In genomic region chr10:3486346-3487065, GRCh38 we compare ENCODE assay signal across 11 cellular contexts.
A peak's percentile ranks its signal among the peaks of the same experiment; 100 is the strongest.
DNase-seq lines count a peak whose midpoint lies in the region; ATAC-seq and TF ChIP-seq lines count a peak whose summit lies in the region.
"Had no signal": no experiment of that assay in that cellular context is flagged by ENCODE, and none has a peak within 500 bp of the region (broad histone marks: within the 10 kb centered on the region; RNA-seq: fewer than 3 reads in every experiment).

No MANE protein-coding gene starts in this region.

- no peak overlapping the region for H2BK5ac ChIP-seq in H9 (ENCODE audit: insufficient read length, low read length)

- H2AFZ ChIP-seq in H9 (ENCODE audit: low read length) = no peak overlapping the region

- H3K27ac Mint-ChIP-seq in H9 = peak overlapping the region; percentile 40 to 91 (median 70); a peak in 3 of 7 replicates
- no peak overlapping the region for H3K27ac Mint-ChIP-seq in activated naive CD4-positive, alpha-beta T cell treated with anti-CD3 and anti-CD28 coated beads, Interleukin-2, amount 50 U/mL, for 72 hours
- no peak overlapping the region for H3K27ac Mint-ChIP-seq in activated CD4-positive, alpha-beta T cell treated with anti-CD3 and anti-CD28 coated beads, Interleukin-2, amount 10 ng/mL, durations not matched to agents 24 days and 14 days

- H3K23ac ChIP-seq in H9 (ENCODE audit: insufficient read length, low read depth, low read length) = no peak overlapping the region

- H3K18ac ChIP-seq in H9 (ENCODE audit: insufficient read length, low read depth, low read length) = peak overlapping the region; percentile 9

- H3K4me1 Mint-ChIP-seq in H9 = peaks cover 31 to 38% of the 10 kb centered on the region in 2 experiments
- peaks cover 20% of the 10 kb centered on the region for H3K4me1 Mint-ChIP-seq in activated CD4-positive, alpha-beta T cell treated with anti-CD3 and anti-CD28 coated beads, Interleukin-2, amount 10 ng/mL, durations not matched to agents 24 days and 14 days

- H3K27ac ChIP-seq in H9 (ENCODE audit: insufficient read length, low read depth, low read length) (no peak overlapping the region), Peyer's patch (no peak overlapping the region), prostate gland (peak overlapping the region; percentile 16 to 50)
- H3K27ac ChIP-seq: cardiac muscle cell had no signal

- H3K36me3 ChIP-seq in Peyer's patch = no peaks in the 10 kb centered on the region
- H3K36me3 ChIP-seq in prostate gland = no peaks in the 10 kb centered on the region
- H3K36me3 ChIP-seq: cardiac muscle cell had no signal

- no peak overlapping the region for H3K4me3 Mint-ChIP-seq in H9
- H3K4me3 Mint-ChIP-seq in activated CD4-positive, alpha-beta T cell treated with anti-CD3 and anti-CD28 coated beads, Interleukin-2, amount 10 ng/mL, durations not matched to agents 24 days and 14 days = no peak overlapping the region

- peak; percentile 91 for DNase-seq in H9
- DNase-seq in Peyer's patch = peak in 2 of 3 donors; percentile 88 to 90
- DNase-seq in fibroblast of the aortic adventitia (ENCODE audit: low read depth) = peak; percentile 29
- DNase-seq in prostate gland (ENCODE audit: low spot score) = peak; percentile 91
- DNase-seq in activated naive CD4-positive, alpha-beta T cell treated with anti-CD3 and anti-CD28 coated beads, Interleukin-2, amount 50 U/mL, for 72 hours (ENCODE audit: low spot score in 2 of 2) = no peak
- no peak for DNase-seq in GM19240 (ENCODE audit: insufficient read length, low spot score)
- no peak for DNase-seq in GDM1 (lab: John Stamatoyannopoulos, UW)
- DNase-seq in activated CD4-positive, alpha-beta T cell treated with anti-CD3 and anti-CD28 coated beads, Interleukin-2, amount 10 ng/mL, durations not matched to agents 24 days and 14 days = no peak
- DNase-seq: activated CD4-positive, alpha-beta T cell treated with anti-CD3 and anti-CD28 coated beads for 4 hours; NCI-H1694 treated with DMSO at 0.1 percent for 48 hours had no signal

- H2BK15ac ChIP-seq in H9 (ENCODE audit: low read depth, low read length) = no peak overlapping the region

- no peaks in the 10 kb centered on the region for H4K20me1 ChIP-seq in H9 (ENCODE audit: control insufficient read depth, insufficient read depth, insufficient read length)

- WGBS in H9 (ENCODE audit: extremely low coverage, insufficient read length, low lambda C conversion rate) = no CpG with 5 or more reads among the region's 12 CpGs
- WGBS in prostate gland = 39% methylated on average over 12 of the region's 12 CpGs

- intact Hi-C loops in prostate gland (cut with DNase I) = loop anchor here (10.0 kb wide), 1 partner anchor 232 kb away; no protein-coding TSS in a partner anchor
- intact Hi-C loops in activated CD4-positive, alpha-beta T cell treated with anti-CD3 and anti-CD28 coated beads, Interleukin-2, amount 10 ng/mL, durations not matched to agents 24 days and 14 days (cut with micrococcal nuclease) = no loop called here

- ATAC-seq in activated naive CD4-positive, alpha-beta T cell treated with anti-CD3 and anti-CD28 coated beads, Interleukin-2, amount 50 U/mL, for 72 hours = no peak

- no peak overlapping the region for H3K4ac ChIP-seq in H9 (ENCODE audit: low read depth, low read length)

- H3K4me1 ChIP-seq in H9 (ENCODE audit: insufficient read depth, low read length) (no peaks in the 10 kb centered on the region; the same call in 1 of the 2 replicates), Peyer's patch (peaks cover 0 to 35% (median 6%) of the 10 kb centered on the region in 4 donors), prostate gland (replicated peaks) (no peaks in the 10 kb centered on the region)

- no peaks in the 10 kb centered on the region; a peak in 1 of 5 replicates for H3K9me3 Mint-ChIP-seq in H9
- H3K9me3 Mint-ChIP-seq in activated naive CD4-positive, alpha-beta T cell treated with anti-CD3 and anti-CD28 coated beads, Interleukin-2, amount 50 U/mL, for 72 hours = peaks cover 4 to 17% of the 10 kb centered on the region in 2 donors
- no peaks in the 10 kb centered on the region for H3K9me3 Mint-ChIP-seq in activated CD4-positive, alpha-beta T cell treated with anti-CD3 and anti-CD28 coated beads, Interleukin-2, amount 10 ng/mL, durations not matched to agents 24 days and 14 days

- no peaks in the 10 kb centered on the region; a peak in 3 of 7 replicates for H3K36me3 Mint-ChIP-seq in H9 (ENCODE audit: insufficient read depth in 1 of 3, low read depth in 3 of 3)
- H3K36me3 Mint-ChIP-seq in activated naive CD4-positive, alpha-beta T cell treated with anti-CD3 and anti-CD28 coated beads, Interleukin-2, amount 50 U/mL, for 72 hours = peaks cover 0 to 4% of the 10 kb centered on the region in 2 donors
- no peaks in the 10 kb centered on the region for H3K36me3 Mint-ChIP-seq in activated CD4-positive, alpha-beta T cell treated with anti-CD3 and anti-CD28 coated beads, Interleukin-2, amount 10 ng/mL, durations not matched to agents 24 days and 14 days (ENCODE audit: low read depth)

- peaks cover 6% of the 10 kb centered on the region for H3K27me3 Mint-ChIP-seq in H9 (ENCODE audit: low read depth)
- peaks cover 12% of the 10 kb centered on the region for H3K27me3 Mint-ChIP-seq in activated CD4-positive, alpha-beta T cell treated with anti-CD3 and anti-CD28 coated beads, Interleukin-2, amount 10 ng/mL, durations not matched to agents 24 days and 14 days

- H3K27me3 ChIP-seq in H9 (ENCODE audit: insufficient read depth, low read length) (no peaks in the 10 kb centered on the region), Peyer's patch (no peaks in the 10 kb centered on the region), prostate gland (replicated peaks; ENCODE audit: insufficient read depth) (no peaks in the 10 kb centered on the region)
- H3K27me3 ChIP-seq: cardiac muscle cell had no signal

- no peak overlapping the region for H3K9ac ChIP-seq in H9 (ENCODE audit: extremely low read depth, insufficient read length, low read length)

- no peak overlapping the region for H2AK5ac ChIP-seq in H9 (ENCODE audit: insufficient read length, low read length)

- H4K91ac ChIP-seq in H9 (ENCODE audit: insufficient read length, low read depth, low read length) = no peak overlapping the region

- H3K9me3 ChIP-seq in H9 (ENCODE audit: control insufficient read depth, low read depth, low read length) (no peaks in the 10 kb centered on the region), Peyer's patch (no peaks in the 10 kb centered on the region), prostate gland (no peaks in the 10 kb centered on the region)

- H2BK120ac ChIP-seq in H9 (ENCODE audit: low read depth, low read length, poor library complexity, severe bottlenecking) = no peak overlapping the region

- no peaks in the 10 kb centered on the region for H3K79me2 ChIP-seq in H9 (ENCODE audit: insufficient read depth, low read length)

- no peaks in the 10 kb centered on the region for H3K79me1 ChIP-seq in H9 (ENCODE audit: insufficient read depth, low read depth, low read length, poor library complexity, severe bottlenecking)

- no peaks in the 10 kb centered on the region for H3K23me2 ChIP-seq in H9 (ENCODE audit: insufficient read length, low read depth, low read length, poor library complexity, severe bottlenecking)

- H4K5ac ChIP-seq in H9 (ENCODE audit: insufficient read length, low read depth, low read length) = no peak overlapping the region

- TF ChIP-seq POLR2A in Peyer's patch (IDR thresholded peaks at IDR 0.05) (no peak), prostate gland (IDR thresholded peaks at IDR 0.05) (no peak)

- no peak overlapping the region for H3T11ph ChIP-seq in H9 (ENCODE audit: low read length)

- no peak overlapping the region for H2BK12ac ChIP-seq in H9 (ENCODE audit: insufficient read length, low read depth, low read length)

- TF ChIP-seq CTCF in H9 (conservative IDR thresholded peaks at IDR 0.05) (no peak), Peyer's patch (IDR thresholded peaks at IDR 0.05) (peak in 3 of 6 experiments; percentile 37 to 51 (median 45)), fibroblast of the aortic adventitia (IDR thresholded peaks at IDR 0.05; ENCODE audit: insufficient read depth, low read length) (no peak), prostate gland (IDR thresholded peaks at IDR 0.05) (peak in 2 of 4 experiments; percentile 17 to 37)

- no peak overlapping the region for H4K8ac ChIP-seq in H9 (replicated peaks; ENCODE audit: insufficient read length, low read depth, low read length)

- no peak overlapping the region for H2BK20ac ChIP-seq in H9 (ENCODE audit: low read depth, low read length, poor library complexity, severe bottlenecking)

- no peak overlapping the region for H3K4me3 ChIP-seq in Peyer's patch
- no peak overlapping the region for H3K4me3 ChIP-seq in fibroblast of the aortic adventitia (ENCODE audit: low read depth, low read length)
- H3K4me3 ChIP-seq in prostate gland = no peak overlapping the region
- H3K4me3 ChIP-seq: cardiac muscle cell had no signal

- no peak overlapping the region for H3K56ac ChIP-seq in H9 (ENCODE audit: insufficient read length, low read depth, low read length)

- no peak overlapping the region for H3K4me2 ChIP-seq in H9 (ENCODE audit: insufficient read depth, insufficient read length, low read length)

- no peak overlapping the region for H3K14ac ChIP-seq in H9 (ENCODE audit: insufficient read depth, low read length)

Comparison
In these comparisons a context has a peak if more than half of its experiments do, and no peak if none do; other contexts are left out.
1. DNase-seq: peak in H9 (single experiment), Peyer's patch (2 of 3), fibroblast of the aortic adventitia (single experiment) and prostate gland (single experiment); none in activated naive CD4-positive, alpha-beta T cell treated with anti-CD3 and anti-CD28 coated beads, Interleukin-2, amount 50 U/mL, for 72 hours (0 of 2), GM19240 (single experiment), GDM1 (single experiment) and activated CD4-positive, alpha-beta T cell treated with anti-CD3 and anti-CD28 coated beads, Interleukin-2, amount 10 ng/mL, durations not matched to agents 24 days and 14 days (single experiment).
2. H3K27ac ChIP-seq: peak in prostate gland (2 of 2); none in H9 (single experiment) and Peyer's patch (0 of 4).
3. H3K27ac Mint-ChIP-seq: peak in H9 (3 of 3); none in activated naive CD4-positive, alpha-beta T cell treated with anti-CD3 and anti-CD28 coated beads, Interleukin-2, amount 50 U/mL, for 72 hours (0 of 2) and activated CD4-positive, alpha-beta T cell treated with anti-CD3 and anti-CD28 coated beads, Interleukin-2, amount 10 ng/mL, durations not matched to agents 24 days and 14 days (single experiment).